In the genomic region with DNA sequence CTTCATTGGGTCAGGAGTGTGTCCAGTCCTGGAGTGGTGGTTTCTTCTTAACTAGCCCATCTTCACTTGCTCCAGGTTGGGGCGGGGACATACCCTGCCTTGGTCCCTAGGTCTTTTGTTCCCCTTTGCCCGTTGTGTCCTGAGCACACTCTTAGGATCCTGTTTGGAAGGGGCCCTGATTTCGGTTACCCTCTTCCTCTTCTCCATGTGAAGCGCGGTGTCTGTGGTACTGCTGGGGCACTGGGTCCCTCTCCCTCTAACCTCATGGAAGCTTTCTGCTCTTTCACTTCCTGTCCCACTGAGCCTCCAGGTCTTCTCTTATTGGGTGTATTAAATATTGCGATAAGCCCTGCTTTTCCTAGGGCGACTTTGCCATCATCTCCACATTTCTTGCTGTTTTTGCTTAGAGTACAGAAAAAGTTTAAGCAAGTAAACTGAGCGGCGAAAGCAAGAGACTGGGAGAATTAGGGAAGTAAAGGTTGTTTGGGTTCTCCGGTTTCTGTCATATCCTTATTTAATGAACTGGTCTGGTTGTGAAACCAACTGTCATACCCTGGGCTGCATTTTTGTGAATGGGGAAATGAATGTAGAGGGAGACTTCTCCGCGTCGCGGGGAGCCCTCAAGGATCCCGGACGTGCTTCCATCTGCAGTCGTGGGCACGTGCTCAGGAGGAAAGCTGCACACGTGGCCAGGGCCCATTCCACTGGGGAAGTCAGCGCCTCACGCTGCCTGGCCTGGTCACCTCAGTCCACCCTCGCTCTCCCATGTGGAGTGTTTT, we compare ENCODE assay signal across 11 cellular contexts.
DNase-seq lines count a peak whose midpoint lies in the region; ATAC-seq and TF ChIP-seq lines count a peak whose summit lies in the region.
"Had no signal": no experiment of that assay in that cellular context is flagged by ENCODE, and none has a peak within 500 bp of the region (broad histone marks: within the 10 kb centered on the region; RNA-seq: fewer than 3 reads in every experiment).

No MANE protein-coding gene starts in this region.

- no peak overlapping the region for H2AFZ ChIP-seq in OCI-LY3 (ENCODE audit: low read depth, low read length)

- DNase-seq in GM13977 (ENCODE audit: low spot score) = peak; percentile 38
- DNase-seq in left ventricle myocardium inferior = peak; percentile 45
- DNase-seq in psoas muscle = peak; percentile 37 to 69
- DNase-seq in NCI-H2029 treated with DMSO at 0.1 percent for 48 hours (lab: John Stamatoyannopoulos, UW) = no peak
- DNase-seq in activated CD8-positive, alpha-beta memory T cell treated with anti-CD3 and anti-CD28 coated beads, Interleukin-2, amount 50 U/mL, for 4 hours = no peak
- DNase-seq: activated CD4-positive, alpha-beta memory T cell treated with anti-CD3 and anti-CD28 coated beads for 36 hours; CD8-positive, alpha-beta T cell; cortex of kidney had no signal

- intact Hi-C loops in left ventricle myocardium inferior (cut with micrococcal nuclease) (no loop called here), psoas muscle (cut with DNase I) (no loop called here)

- peak overlapping the region; percentile 3; the same call in 1 of the 2 replicates for H3K4me2 ChIP-seq in OCI-LY3 (ENCODE audit: low read length)

- ATAC-seq in psoas muscle (peak in 2 of 4 donors; percentile 21 to 40), GM18517 (IDR thresholded peaks at IDR 0.05; ENCODE audit: unreplicated experiment) (no peak), HG03460 (IDR thresholded peaks at IDR 0.05; ENCODE audit: unreplicated experiment) (no peak)
- ATAC-seq: CD8-positive, alpha-beta T cell had no signal

- H3K4me3 ChIP-seq in OCI-LY3 (ENCODE audit: low read length) (no peak overlapping the region), left ventricle myocardium inferior (no peak overlapping the region), psoas muscle (no peak overlapping the region)

- in situ Hi-C loops in GM13977 (cut with MboI; ENCODE audit: low pct_unique_long_range_greater_than_20kb, low sequenced_read_pairs, unreplicated experiment) = no loop called here

- no peak overlapping the region for H3K27ac ChIP-seq in OCI-LY3 (ENCODE audit: low read length)
- H3K27ac ChIP-seq in left ventricle myocardium inferior (replicated peaks) = peak overlapping the region; percentile 94
- no peak overlapping the region for H3K27ac ChIP-seq in psoas muscle

- H3K27me3 ChIP-seq in OCI-LY3 (ENCODE audit: low read depth, low read length) (no peaks in the 10 kb centered on the region), left ventricle myocardium inferior (ENCODE audit: low read depth) (no peaks in the 10 kb centered on the region), psoas muscle (ENCODE audit: insufficient read depth in 3 of 3, low read length in 2 of 3) (no peaks in the 10 kb centered on the region)

- no peaks in the 10 kb centered on the region for H3K9me3 ChIP-seq in OCI-LY3 (ENCODE audit: insufficient read depth, low read length)
- H3K9me3 ChIP-seq in left ventricle myocardium inferior (replicated peaks) = peaks cover 13% of the 10 kb centered on the region
- no peaks in the 10 kb centered on the region for H3K9me3 ChIP-seq in psoas muscle

- H3K79me2 ChIP-seq in OCI-LY3 (ENCODE audit: low read length) = no peaks in the 10 kb centered on the region

- no peaks in the 10 kb centered on the region for H3K36me3 ChIP-seq in OCI-LY3 (replicated peaks; ENCODE audit: low read depth, low read length)
- no peaks in the 10 kb centered on the region for H3K36me3 ChIP-seq in left ventricle myocardium inferior
- H3K36me3 ChIP-seq in psoas muscle (ENCODE audit: insufficient read depth in 1 of 2, low read depth in 1 of 2) = no peaks in the 10 kb centered on the region

- H4K20me1 ChIP-seq in OCI-LY3 (ENCODE audit: insufficient read depth, low read length) = no peaks in the 10 kb centered on the region

- 89 to 91% (median 90%) methylated on average over 22 of the region's 22 CpGs for WGBS in psoas muscle, 3 donors

- TF ChIP-seq CTCF in GM13977 (IDR thresholded peaks at IDR 0.05; ENCODE audit: extremely low read depth, insufficient read depth, missing control alignments) = no peak
- no peak for TF ChIP-seq CTCF in OCI-LY3 (IDR thresholded peaks at IDR 0.05; ENCODE audit: low read depth, low read length)
- TF ChIP-seq CTCF in left ventricle myocardium inferior (IDR thresholded peaks at IDR 0.05; ENCODE audit: borderline replicate concordance) = no peak
- no peak for TF ChIP-seq CTCF in psoas muscle (IDR thresholded peaks at IDR 0.05)

- no peak overlapping the region for H3K9ac ChIP-seq in OCI-LY3 (ENCODE audit: low read length)

- H3K4me1 ChIP-seq in OCI-LY3 (ENCODE audit: low read length) (peaks cover 8% of the 10 kb centered on the region), left ventricle myocardium inferior (peaks cover 40% of the 10 kb centered on the region), psoas muscle (no peaks in the 10 kb centered on the region)

Comparison
In these comparisons a context has a peak if more than half of its experiments do, and no peak if none do; other contexts are left out.
1. DNase-seq: peak in GM13977 (single experiment), left ventricle myocardium inferior (single experiment) and psoas muscle (2 of 2); none in NCI-H2029 treated with DMSO at 0.1 percent for 48 hours (single experiment) and activated CD8-positive, alpha-beta memory T cell treated with anti-CD3 and anti-CD28 coated beads, Interleukin-2, amount 50 U/mL, for 4 hours (single experiment).